In the genomic region with DNA sequence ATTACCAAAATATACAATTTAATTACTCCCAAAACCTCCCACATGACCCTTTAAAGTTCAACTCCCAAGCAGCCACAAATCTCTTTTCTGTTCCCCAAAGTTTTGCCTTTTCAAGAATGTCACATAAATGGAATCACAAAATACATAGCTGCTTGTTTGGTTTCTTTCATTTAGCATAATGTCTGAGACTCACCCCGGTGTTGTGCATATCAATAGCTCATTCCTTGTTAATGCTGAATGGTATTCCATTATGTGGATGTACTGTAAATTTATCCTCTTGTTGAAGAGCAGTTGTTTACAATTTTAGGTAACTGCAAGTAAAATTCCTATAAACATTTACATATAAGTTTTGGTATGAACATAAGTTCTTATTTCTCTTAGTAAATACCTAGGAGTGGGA, we compare ENCODE assay signal across 1 cellular context.
TF ChIP-seq lines count a peak whose summit lies in the region.

No MANE protein-coding gene starts in this region.

TF ChIP-seq in IMR-90, 13 proteins besides CTCF, POLR2A, EP300 and RAD21:
- TF ChIP-seq SMC3 (IDR thresholded peaks at IDR 0.05; ENCODE audit: low read depth, low read length) (no peak), FOS (IDR thresholded peaks at IDR 0.05; ENCODE audit: low read depth, low read length) (no peak), MAFK (IDR thresholded peaks at IDR 0.05; ENCODE audit: low read depth, low read length) (no peak), CEBPB (IDR thresholded peaks at IDR 0.05; ENCODE audit: low read depth, low read length) (no peak), RFX5 (IDR thresholded peaks at IDR 0.05; ENCODE audit: low read depth, low read length) (no peak)
TF ChIP-seq in IMR-90: peak in this region for 0.
